Comparison of ENCODE assay signal across 1 cellular context in genomic region chr6:153001767-153002612, GRCh38.
A peak's percentile ranks its signal among the peaks of the same experiment; 100 is the strongest.
TF ChIP-seq lines count a peak whose summit lies in the region.

No MANE protein-coding gene starts in this region.

TF ChIP-seq in K562, 482 proteins besides CTCF, POLR2A, EP300 and RAD21 (continued from another document and continues in another):
- TF ChIP-seq, protein P1, sequence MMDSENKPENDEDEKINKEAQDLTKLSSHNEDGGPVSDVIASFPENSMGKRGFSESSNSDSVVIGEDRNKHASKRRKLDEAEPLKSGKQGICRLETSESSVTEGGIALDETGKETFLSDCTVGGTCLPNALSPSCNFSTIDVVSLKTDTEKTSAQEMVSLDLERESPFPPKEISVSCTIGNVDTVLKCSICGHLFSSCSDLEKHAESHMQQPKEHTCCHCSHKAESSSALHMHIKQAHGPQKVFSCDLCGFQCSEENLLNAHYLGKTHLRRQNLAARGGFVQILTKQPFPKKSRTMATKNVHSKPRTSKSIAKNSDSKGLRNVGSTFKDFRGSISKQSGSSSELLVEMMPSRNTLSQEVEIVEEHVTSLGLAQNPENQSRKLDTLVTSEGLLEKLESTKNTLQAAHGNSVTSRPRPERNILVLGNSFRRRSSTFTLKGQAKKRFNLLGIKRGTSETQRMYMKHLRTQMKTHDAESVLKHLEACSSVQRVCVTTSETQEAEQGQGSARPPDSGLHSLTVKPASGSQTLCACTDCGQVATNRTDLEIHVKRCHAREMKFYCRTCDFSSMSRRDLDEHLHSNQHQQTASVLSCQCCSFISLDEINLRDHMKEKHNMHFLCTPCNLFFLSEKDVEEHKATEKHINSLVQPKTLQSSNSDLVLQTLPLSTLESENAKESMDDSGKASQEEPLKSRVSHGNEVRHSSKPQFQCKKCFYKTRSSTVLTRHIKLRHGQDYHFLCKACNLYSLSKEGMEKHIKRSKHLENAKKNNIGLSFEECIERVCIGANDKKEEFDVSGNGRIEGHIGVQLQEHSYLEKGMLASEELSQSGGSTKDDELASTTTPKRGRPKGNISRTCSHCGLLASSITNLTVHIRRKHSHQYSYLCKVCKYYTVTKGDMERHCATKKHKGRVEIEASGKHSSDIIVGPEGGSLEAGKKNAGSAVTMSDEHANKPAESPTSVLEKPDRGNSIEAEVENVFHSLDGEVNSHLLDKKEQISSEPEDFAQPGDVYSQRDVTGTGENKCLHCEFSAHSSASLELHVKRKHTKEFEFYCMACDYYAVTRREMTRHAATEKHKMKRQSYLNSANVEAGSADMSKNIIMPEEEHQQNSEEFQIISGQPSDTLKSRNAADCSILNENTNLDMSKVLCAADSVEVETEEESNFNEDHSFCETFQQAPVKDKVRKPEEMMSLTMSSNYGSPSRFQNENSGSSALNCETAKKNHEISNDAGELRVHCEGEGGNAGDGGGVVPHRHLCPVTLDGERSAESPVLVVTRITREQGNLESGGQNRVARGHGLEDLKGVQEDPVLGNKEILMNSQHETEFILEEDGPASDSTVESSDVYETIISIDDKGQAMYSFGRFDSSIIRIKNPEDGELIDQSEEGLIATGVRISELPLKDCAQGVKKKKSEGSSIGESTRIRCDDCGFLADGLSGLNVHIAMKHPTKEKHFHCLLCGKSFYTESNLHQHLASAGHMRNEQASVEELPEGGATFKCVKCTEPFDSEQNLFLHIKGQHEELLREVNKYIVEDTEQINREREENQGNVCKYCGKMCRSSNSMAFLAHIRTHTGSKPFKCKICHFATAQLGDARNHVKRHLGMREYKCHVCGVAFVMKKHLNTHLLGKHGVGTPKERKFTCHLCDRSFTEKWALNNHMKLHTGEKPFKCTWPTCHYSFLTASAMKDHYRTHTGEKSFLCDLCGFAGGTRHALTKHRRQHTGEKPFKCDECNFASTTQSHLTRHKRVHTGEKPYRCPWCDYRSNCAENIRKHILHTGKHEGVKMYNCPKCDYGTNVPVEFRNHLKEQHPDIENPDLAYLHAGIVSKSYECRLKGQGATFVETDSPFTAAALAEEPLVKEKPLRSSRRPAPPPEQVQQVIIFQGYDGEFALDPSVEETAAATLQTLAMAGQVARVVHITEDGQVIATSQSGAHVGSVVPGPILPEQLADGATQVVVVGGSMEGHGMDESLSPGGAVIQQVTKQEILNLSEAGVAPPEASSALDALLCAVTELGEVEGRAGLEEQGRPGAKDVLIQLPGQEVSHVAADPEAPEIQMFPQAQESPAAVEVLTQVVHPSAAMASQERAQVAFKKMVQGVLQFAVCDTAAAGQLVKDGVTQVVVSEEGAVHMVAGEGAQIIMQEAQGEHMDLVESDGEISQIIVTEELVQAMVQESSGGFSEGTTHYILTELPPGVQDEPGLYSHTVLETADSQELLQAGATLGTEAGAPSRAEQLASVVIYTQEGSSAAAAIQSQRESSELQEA (IDR thresholded peaks at IDR 0.05; ENCODE audit: low read depth), result no peak
- TF ChIP-seq HDGF (IDR thresholded peaks at IDR 0.05), result 0 out of 2 replicates have a peak, but pooled peaks have one; percentile 36
- TF ChIP-seq ZFPM2 (CRISPR knock-in tag; IDR thresholded peaks at IDR 0.05), result peak; percentile 53; the same call in 1 of the 2 replicates
- TF ChIP-seq, protein P2, sequence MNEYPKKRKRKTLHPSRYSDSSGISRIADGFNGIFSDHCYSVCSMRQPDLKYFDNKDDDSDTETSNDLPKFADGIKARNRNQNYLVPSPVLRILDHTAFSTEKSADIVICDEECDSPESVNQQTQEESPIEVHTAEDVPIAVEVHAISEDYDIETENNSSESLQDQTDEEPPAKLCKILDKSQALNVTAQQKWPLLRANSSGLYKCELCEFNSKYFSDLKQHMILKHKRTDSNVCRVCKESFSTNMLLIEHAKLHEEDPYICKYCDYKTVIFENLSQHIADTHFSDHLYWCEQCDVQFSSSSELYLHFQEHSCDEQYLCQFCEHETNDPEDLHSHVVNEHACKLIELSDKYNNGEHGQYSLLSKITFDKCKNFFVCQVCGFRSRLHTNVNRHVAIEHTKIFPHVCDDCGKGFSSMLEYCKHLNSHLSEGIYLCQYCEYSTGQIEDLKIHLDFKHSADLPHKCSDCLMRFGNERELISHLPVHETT (CRISPR knock-in tag; conservative IDR thresholded peaks at IDR 0.05 in 1 of 2, IDR thresholded peaks at IDR 0.05 in 1 of 2), result peak in 1 of 2 experiments; percentile 82; a peak in 2 of 4 replicates
- TF ChIP-seq TSC22D4 (tag; IDR thresholded peaks at IDR 0.05), result no peak
- TF ChIP-seq ELK1 (CRISPR knock-in tag; IDR thresholded peaks at IDR 0.05), result no peak
- TF ChIP-seq RBBP5 (IDR thresholded peaks at IDR 0.05; ENCODE audit: borderline replicate concordance, insufficient read depth, low read length, poor library complexity, severe bottlenecking), result no peak
- TF ChIP-seq TOE1 (IDR thresholded peaks at IDR 0.05; ENCODE audit: borderline replicate concordance), result no peak
- TF ChIP-seq TOE1 (CRISPR knock-in tag; IDR thresholded peaks at IDR 0.05; ENCODE audit: borderline replicate concordance, low read depth), result 0 out of 2 replicates have a peak, but pooled peaks have one; percentile 21
- TF ChIP-seq ZSCAN29 (IDR thresholded peaks at IDR 0.05), result no peak
- no peak for TF ChIP-seq NFE2L1 (tag; IDR thresholded peaks at IDR 0.05; ENCODE audit: borderline replicate concordance, low read depth)
- no peak for TF ChIP-seq KDM1A (IDR thresholded peaks at IDR 0.05)
- TF ChIP-seq MIER1 (IDR thresholded peaks at IDR 0.05; ENCODE audit: low read depth), result no peak; the same call in 1 of the 2 replicates
- no peak for TF ChIP-seq ZNF668 (CRISPR knock-in tag; IDR thresholded peaks at IDR 0.05)
- no peak for TF ChIP-seq MEIS2 (IDR thresholded peaks at IDR 0.05; ENCODE audit: partially characterized antibody)
- TF ChIP-seq ZC3H8 (IDR thresholded peaks at IDR 0.05), result no peak
- TF ChIP-seq DDX20 (tag; IDR thresholded peaks at IDR 0.05; ENCODE audit: low read depth), result no peak
- TF ChIP-seq TCF7L2 (IDR thresholded peaks at IDR 0.05; ENCODE audit: low read depth, low read length), result no peak
- 0 out of 2 replicates have a peak, but pooled peaks have one; percentile 11 for TF ChIP-seq JUND (IDR thresholded peaks at IDR 0.05; ENCODE audit: borderline replicate concordance, low read depth, low read length)
- no peak; the same call in 2 of the 3 replicates for TF ChIP-seq JUND (tag; IDR thresholded peaks at IDR 0.05; ENCODE audit: borderline replicate concordance, low read depth, low read length)
- TF ChIP-seq CC2D1A (IDR thresholded peaks at IDR 0.05), result no peak
- TF ChIP-seq, protein P3, sequence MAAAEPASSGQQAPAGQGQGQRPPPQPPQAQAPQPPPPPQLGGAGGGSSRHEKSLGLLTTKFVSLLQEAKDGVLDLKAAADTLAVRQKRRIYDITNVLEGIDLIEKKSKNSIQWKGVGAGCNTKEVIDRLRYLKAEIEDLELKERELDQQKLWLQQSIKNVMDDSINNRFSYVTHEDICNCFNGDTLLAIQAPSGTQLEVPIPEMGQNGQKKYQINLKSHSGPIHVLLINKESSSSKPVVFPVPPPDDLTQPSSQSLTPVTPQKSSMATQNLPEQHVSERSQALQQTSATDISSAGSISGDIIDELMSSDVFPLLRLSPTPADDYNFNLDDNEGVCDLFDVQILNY (CRISPR knock-in tag; IDR thresholded peaks at IDR 0.05), result no peak; the same call in 1 of the 2 replicates
- TF ChIP-seq, protein P4, sequence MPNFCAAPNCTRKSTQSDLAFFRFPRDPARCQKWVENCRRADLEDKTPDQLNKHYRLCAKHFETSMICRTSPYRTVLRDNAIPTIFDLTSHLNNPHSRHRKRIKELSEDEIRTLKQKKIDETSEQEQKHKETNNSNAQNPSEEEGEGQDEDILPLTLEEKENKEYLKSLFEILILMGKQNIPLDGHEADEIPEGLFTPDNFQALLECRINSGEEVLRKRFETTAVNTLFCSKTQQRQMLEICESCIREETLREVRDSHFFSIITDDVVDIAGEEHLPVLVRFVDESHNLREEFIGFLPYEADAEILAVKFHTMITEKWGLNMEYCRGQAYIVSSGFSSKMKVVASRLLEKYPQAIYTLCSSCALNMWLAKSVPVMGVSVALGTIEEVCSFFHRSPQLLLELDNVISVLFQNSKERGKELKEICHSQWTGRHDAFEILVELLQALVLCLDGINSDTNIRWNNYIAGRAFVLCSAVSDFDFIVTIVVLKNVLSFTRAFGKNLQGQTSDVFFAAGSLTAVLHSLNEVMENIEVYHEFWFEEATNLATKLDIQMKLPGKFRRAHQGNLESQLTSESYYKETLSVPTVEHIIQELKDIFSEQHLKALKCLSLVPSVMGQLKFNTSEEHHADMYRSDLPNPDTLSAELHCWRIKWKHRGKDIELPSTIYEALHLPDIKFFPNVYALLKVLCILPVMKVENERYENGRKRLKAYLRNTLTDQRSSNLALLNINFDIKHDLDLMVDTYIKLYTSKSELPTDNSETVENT (CRISPR knock-in tag; IDR thresholded peaks at IDR 0.05), result no peak
- no peak for TF ChIP-seq HOXB6 (CRISPR knock-in tag; IDR thresholded peaks at IDR 0.05; ENCODE audit: borderline replicate concordance)
- no peak for TF ChIP-seq FOXP1 (CRISPR knock-in tag; IDR thresholded peaks at IDR 0.05)
- peak; percentile 89; the same call in 1 of the 2 replicates for TF ChIP-seq KAT7 (CRISPR knock-in tag; IDR thresholded peaks at IDR 0.05; ENCODE audit: borderline replicate concordance)
- TF ChIP-seq ZNF212 (CRISPR knock-in tag; IDR thresholded peaks at IDR 0.05), result no peak
- no peak for TF ChIP-seq ZNF217 (CRISPR knock-in tag; IDR thresholded peaks at IDR 0.05)
- TF ChIP-seq EZH2 (IDR thresholded peaks at IDR 0.05; ENCODE audit: borderline replicate concordance, low read depth, low read length), result no peak
- no peak for TF ChIP-seq BACH1 (tag; IDR thresholded peaks at IDR 0.05)
- no peak for TF ChIP-seq TCFL5 (CRISPR knock-in tag; conservative IDR thresholded peaks at IDR 0.05)
- TF ChIP-seq POLR2B (IDR thresholded peaks at IDR 0.05; ENCODE audit: low read depth, partially characterized antibody), result no peak
- TF ChIP-seq, protein P5, sequence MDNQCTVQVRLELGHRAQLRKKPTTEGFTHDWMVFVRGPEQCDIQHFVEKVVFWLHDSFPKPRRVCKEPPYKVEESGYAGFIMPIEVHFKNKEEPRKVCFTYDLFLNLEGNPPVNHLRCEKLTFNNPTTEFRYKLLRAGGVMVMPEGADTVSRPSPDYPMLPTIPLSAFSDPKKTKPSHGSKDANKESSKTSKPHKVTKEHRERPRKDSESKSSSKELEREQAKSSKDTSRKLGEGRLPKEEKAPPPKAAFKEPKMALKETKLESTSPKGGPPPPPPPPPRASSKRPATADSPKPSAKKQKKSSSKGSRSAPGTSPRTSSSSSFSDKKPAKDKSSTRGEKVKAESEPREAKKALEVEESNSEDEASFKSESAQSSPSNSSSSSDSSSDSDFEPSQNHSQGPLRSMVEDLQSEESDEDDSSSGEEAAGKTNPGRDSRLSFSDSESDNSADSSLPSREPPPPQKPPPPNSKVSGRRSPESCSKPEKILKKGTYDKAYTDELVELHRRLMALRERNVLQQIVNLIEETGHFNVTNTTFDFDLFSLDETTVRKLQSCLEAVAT (IDR thresholded peaks at IDR 0.05), result peak; percentile 35 to 67; a peak in 2 of 4 replicates
- peak; percentile 56; the same call in 1 of the 2 replicates for TF ChIP-seq ZNF644 (tag; IDR thresholded peaks at IDR 0.05; ENCODE audit: low read depth)
- no peak for TF ChIP-seq COPS2 (conservative IDR thresholded peaks at IDR 0.05)
- 0 out of 2 replicates have a peak, but pooled peaks have one; percentile 18 for TF ChIP-seq ZNF830 (CRISPR knock-in tag; IDR thresholded peaks at IDR 0.05)
- no peak for TF ChIP-seq NELFE (IDR thresholded peaks at IDR 0.05; ENCODE audit: insufficient read depth, insufficient read length)
- no peak for TF ChIP-seq ESRRB (CRISPR knock-in tag; IDR thresholded peaks at IDR 0.05; ENCODE audit: borderline replicate concordance)
- TF ChIP-seq CHD1 (IDR thresholded peaks at IDR 0.05; ENCODE audit: low read length), result peak; percentile 48
- no peak for TF ChIP-seq ETV6 (IDR thresholded peaks at IDR 0.05; ENCODE audit: borderline replicate concordance in 1 of 2, low read depth in 2 of 2, low read length in 1 of 2)
- TF ChIP-seq ETV6 (CRISPR knock-in tag; IDR thresholded peaks at IDR 0.05; ENCODE audit: borderline replicate concordance), result no peak
- TF ChIP-seq FOXM1 (IDR thresholded peaks at IDR 0.05; ENCODE audit: low read depth), result no peak
- no peak for TF ChIP-seq FOXM1 (CRISPR knock-in tag; IDR thresholded peaks at IDR 0.05; ENCODE audit: low read depth)
- no peak for TF ChIP-seq RBFOX2 (IDR thresholded peaks at IDR 0.05; ENCODE audit: low read depth, low read length)
- peak; percentile 37; the same call in 1 of the 2 replicates for TF ChIP-seq AFF4 (CRISPR knock-in tag; IDR thresholded peaks at IDR 0.05)
